ENCODE assay signal across 17 cellular contexts in genomic region chr19:43578787-43579186, GRCh38. TPM values are rescaled to one million over a fixed set of nuclear protein-coding genes. Genes with fewer than 3 reads are reported as not detected.
DNase-seq lines count a peak whose midpoint lies in the region; ATAC-seq and TF ChIP-seq lines count a peak whose summit lies in the region.
"Had no signal": no experiment of that assay in that cellular context is flagged by ENCODE, and none has a peak within 500 bp of the region (broad histone marks: within the 10 kb centered on the region; RNA-seq: fewer than 3 reads in every experiment).

No MANE protein-coding gene starts in this region.

- peaks cover 50% of the 10 kb centered on the region for H3K4me1 Mint-ChIP-seq in stimulated activated naive CD8-positive, alpha-beta T cell treated with anti-CD3 and anti-CD28 coated beads, Interleukin-15, Interleukin-2, amounts not matched to agents 100 ng/mL and 50 ng/mL, for 24 hours (ENCODE audit: low read depth)
- H3K4me1 Mint-ChIP-seq in activated naive CD8-positive, alpha-beta T cell treated with anti-CD3 and anti-CD28 coated beads for 36 hours, result peaks cover 36% of the 10 kb centered on the region
- H3K4me1 Mint-ChIP-seq in natural killer cell, result peaks cover 23 to 28% of the 10 kb centered on the region in 2 donors

- no peak for TF ChIP-seq CTCF in natural killer cell (IDR thresholded peaks at IDR 0.05)

- H3K9me3 Mint-ChIP-seq in stimulated activated naive CD8-positive, alpha-beta T cell treated with anti-CD3 and anti-CD28 coated beads, Interleukin-15, Interleukin-2, amounts not matched to agents 100 ng/mL and 50 ng/mL, for 24 hours, result no peaks in the 10 kb centered on the region
- H3K9me3 Mint-ChIP-seq in activated naive CD8-positive, alpha-beta T cell treated with anti-CD3 and anti-CD28 coated beads for 36 hours, result no peaks in the 10 kb centered on the region
- no peaks in the 10 kb centered on the region for H3K9me3 Mint-ChIP-seq in natural killer cell

- H3K36me3 Mint-ChIP-seq in stimulated activated naive CD8-positive, alpha-beta T cell treated with anti-CD3 and anti-CD28 coated beads, Interleukin-15, Interleukin-2, amounts not matched to agents 100 ng/mL and 50 ng/mL, for 24 hours (ENCODE audit: low read depth), result no peaks in the 10 kb centered on the region
- H3K36me3 Mint-ChIP-seq in activated naive CD8-positive, alpha-beta T cell treated with anti-CD3 and anti-CD28 coated beads for 36 hours, result peaks cover 8% of the 10 kb centered on the region
- H3K36me3 Mint-ChIP-seq in natural killer cell, result no peaks in the 10 kb centered on the region

- peak overlapping the region; percentile 53 for H3K27ac Mint-ChIP-seq in stimulated activated naive CD8-positive, alpha-beta T cell treated with anti-CD3 and anti-CD28 coated beads, Interleukin-15, Interleukin-2, amounts not matched to agents 100 ng/mL and 50 ng/mL, for 24 hours
- no peak overlapping the region for H3K27ac Mint-ChIP-seq in activated naive CD8-positive, alpha-beta T cell treated with anti-CD3 and anti-CD28 coated beads for 36 hours
- peak overlapping the region in 1 of 2 donors; percentile 23 for H3K27ac Mint-ChIP-seq in natural killer cell

- ATAC-seq in stimulated activated naive CD8-positive, alpha-beta T cell treated with anti-CD3 and anti-CD28 coated beads, Interleukin-15, Interleukin-2, amounts not matched to agents 100 U/mL and 50 U/mL, for 24 hours, result no peak
- no peak for ATAC-seq in natural killer cell
- ATAC-seq: gastroesophageal sphincter had no signal

- DNase-seq in stimulated activated naive CD8-positive, alpha-beta T cell treated with anti-CD3 and anti-CD28 coated beads, Interleukin-15, Interleukin-2, amounts not matched to agents 100 U/mL and 50 U/mL, for 24 hours, result no peak
- DNase-seq in activated naive CD8-positive, alpha-beta T cell treated with anti-CD3 and anti-CD28 coated beads for 36 hours, result no peak
- DNase-seq in natural killer cell (no peak), NCI-H82 (lab: John Stamatoyannopoulos, UW) (no peak), DMS 273 treated with DMSO at 0.1 percent for 48 hours (lab: John Stamatoyannopoulos, UW) (no peak)
- DNase-seq in stimulated activated CD4-positive, alpha-beta T cell treated with anti-CD3 and anti-CD28 coated beads, Interleukin-2, amount 100 ng/mL, for 24 hours, result no peak
- DNase-seq: amniotic stem cell; caudate nucleus; mesendoderm; NCI-H1048; NCI-H2029; NCI-H446; NK-92 treated with Interleukin-12 subunit alpha and Interleukin-12 subunit beta, amount 100 ng/mL, for 24 hours; SK-N-SH; stimulated activated CD4-positive, alpha-beta T cell treated with anti-CD3 and anti-CD28 coated beads, Interleukin-4, amount 100 ng/mL, for 4 hours had no signal

- H3K4me3 Mint-ChIP-seq in stimulated activated naive CD8-positive, alpha-beta T cell treated with anti-CD3 and anti-CD28 coated beads, Interleukin-15, Interleukin-2, amounts not matched to agents 100 ng/mL and 50 ng/mL, for 24 hours, result peak overlapping the region; percentile 91
- peak overlapping the region; percentile 85 for H3K4me3 Mint-ChIP-seq in activated naive CD8-positive, alpha-beta T cell treated with anti-CD3 and anti-CD28 coated beads for 36 hours
- peak overlapping the region; percentile 37 for H3K4me3 Mint-ChIP-seq in natural killer cell

- intact Hi-C loops in natural killer cell (cut with micrococcal nuclease), result no loop called here

- no peaks in the 10 kb centered on the region for H3K27me3 Mint-ChIP-seq in stimulated activated naive CD8-positive, alpha-beta T cell treated with anti-CD3 and anti-CD28 coated beads, Interleukin-15, Interleukin-2, amounts not matched to agents 100 ng/mL and 50 ng/mL, for 24 hours
- no peaks in the 10 kb centered on the region for H3K27me3 Mint-ChIP-seq in activated naive CD8-positive, alpha-beta T cell treated with anti-CD3 and anti-CD28 coated beads for 36 hours
- H3K27me3 Mint-ChIP-seq in natural killer cell (ENCODE audit: low read depth in 2 of 2), result peaks cover 0 to 6% of the 10 kb centered on the region in 2 donors

RNA-seq across cellular contexts. Expression of gene PINLYP, which starts 3.2 kb away (rescaled TPM):
- 10 to 100 TPM; 14.3 to 16.8 TPM for total RNA-seq in activated naive CD8-positive, alpha-beta T cell treated with anti-CD3 and anti-CD28 coated beads for 36 hours
- total RNA-seq in natural killer cell, result 1 to 10 TPM; 1.7 to 3.0 (median 2.4) TPM

RNA-seq across cellular contexts. Expression of gene XRCC1, which starts 3.5 kb away (rescaled TPM):
- 10 to 100 TPM; 35.4 to 36.8 TPM for total RNA-seq in activated naive CD8-positive, alpha-beta T cell treated with anti-CD3 and anti-CD28 coated beads for 36 hours
- total RNA-seq in natural killer cell, result 10 to 100 TPM; 33.2 to 43.9 (median 40.7) TPM

RNA-seq across cellular contexts. Expression of gene IRGQ, which starts 17.1 kb away (rescaled TPM):
- total RNA-seq in activated naive CD8-positive, alpha-beta T cell treated with anti-CD3 and anti-CD28 coated beads for 36 hours, result 10 to 100 TPM; 19.8 to 24.6 TPM
- total RNA-seq in natural killer cell, result 10 to 100 TPM; 28.5 to 43.7 (median 32.2) TPM

RNA-seq across cellular contexts. Expression of gene ZNF576, which starts 17.6 kb away (rescaled TPM):
- 10 to 100 TPM; 11.7 to 14.9 TPM for total RNA-seq in activated naive CD8-positive, alpha-beta T cell treated with anti-CD3 and anti-CD28 coated beads for 36 hours
- total RNA-seq in natural killer cell, result 10 to 100 TPM in 1 of 3 donors, 1 to 10 TPM in 2; 4.0 to 10.4 (median 5.8) TPM

RNA-seq across cellular contexts. Expression of gene SRRM5, which starts 33.1 kb away (rescaled TPM):
- total RNA-seq in activated naive CD8-positive, alpha-beta T cell treated with anti-CD3 and anti-CD28 coated beads for 36 hours, result under 1 TPM; 0.54 to 0.60 TPM
- total RNA-seq in natural killer cell, result under 1 TPM; 0.24 to 0.75 (median 0.50) TPM

Comparison
In these comparisons a context has a peak if more than half of its experiments do, and no peak if none do; other contexts are left out.
1. H3K4me3 Mint-ChIP-seq: peak in every context shown above with its lines; median percentile 91 in stimulated activated naive CD8-positive, alpha-beta T cell treated with anti-CD3 and anti-CD28 coated beads, Interleukin-15, Interleukin-2, amounts not matched to agents 100 ng/mL and 50 ng/mL, for 24 hours; 85 in activated naive CD8-positive, alpha-beta T cell treated with anti-CD3 and anti-CD28 coated beads for 36 hours; 37 in natural killer cell.